Comparison of ENCODE assay signal across 1 cellular context in genomic region chr3:49929333-49930240, GRCh38.
TF ChIP-seq lines count a peak whose summit lies in the region.

A gene with protein sequence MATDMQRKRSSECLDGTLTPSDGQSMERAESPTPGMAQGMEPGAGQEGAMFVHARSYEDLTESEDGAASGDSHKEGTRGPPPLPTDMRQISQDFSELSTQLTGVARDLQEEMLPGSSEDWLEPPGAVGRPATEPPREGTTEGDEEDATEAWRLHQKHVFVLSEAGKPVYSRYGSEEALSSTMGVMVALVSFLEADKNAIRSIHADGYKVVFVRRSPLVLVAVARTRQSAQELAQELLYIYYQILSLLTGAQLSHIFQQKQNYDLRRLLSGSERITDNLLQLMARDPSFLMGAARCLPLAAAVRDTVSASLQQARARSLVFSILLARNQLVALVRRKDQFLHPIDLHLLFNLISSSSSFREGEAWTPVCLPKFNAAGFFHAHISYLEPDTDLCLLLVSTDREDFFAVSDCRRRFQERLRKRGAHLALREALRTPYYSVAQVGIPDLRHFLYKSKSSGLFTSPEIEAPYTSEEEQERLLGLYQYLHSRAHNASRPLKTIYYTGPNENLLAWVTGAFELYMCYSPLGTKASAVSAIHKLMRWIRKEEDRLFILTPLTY (minus strand): TSS chr3:49929811. CDS start chr3:49913346, 16,465 bp downstream.

TF ChIP-seq in HepG2, 621 proteins besides CTCF, POLR2A, EP300 and RAD21 (continued from another document):
- TF ChIP-seq UBTF (CRISPR knock-in tag; IDR thresholded peaks at IDR 0.05) (peak; percentile 86), MAFF (IDR thresholded peaks at IDR 0.05; ENCODE audit: low read depth, low read length) (no peak), EED (CRISPR knock-in tag; IDR thresholded peaks at IDR 0.05) (0 out of 2 replicates have a peak, but pooled peaks have one; percentile 31), MTERF4 (CRISPR knock-in tag; IDR thresholded peaks at IDR 0.05) (no peak), GZF1 (CRISPR knock-in tag; IDR thresholded peaks at IDR 0.05) (0 out of 2 replicates have a peak, but pooled peaks have one; percentile 22), AHDC1 (CRISPR knock-in tag; IDR thresholded peaks at IDR 0.05; ENCODE audit: borderline replicate concordance) (no peak), SOX5 (CRISPR knock-in tag; IDR thresholded peaks at IDR 0.05; ENCODE audit: borderline replicate concordance) (peak; percentile 26; the same call in 1 of the 2 replicates), HDAC1 (CRISPR knock-in tag; IDR thresholded peaks at IDR 0.05) (peak; percentile 91), GTF3A (CRISPR knock-in tag; conservative IDR thresholded peaks at IDR 0.05) (no peak), FOXP4 (CRISPR knock-in tag; IDR thresholded peaks at IDR 0.05) (peak; percentile 47), ATM (IDR thresholded peaks at IDR 0.05; ENCODE audit: borderline replicate concordance) (no peak), ZNF101 (CRISPR knock-in tag; IDR thresholded peaks at IDR 0.05; ENCODE audit: borderline replicate concordance, low read depth) (no peak), HNRNPH1 (optimal IDR thresholded peaks at IDR 0.05; ENCODE audit: low read depth, low read length) (no peak), HDAC2 (CRISPR knock-in tag; IDR thresholded peaks at IDR 0.05) (peak; percentile 56), FOXK1 (CRISPR knock-in tag; IDR thresholded peaks at IDR 0.05; ENCODE audit: borderline replicate concordance, low read depth) (peak; percentile 34; the same call in 1 of the 2 replicates), ZBTB44 (CRISPR knock-in tag; IDR thresholded peaks at IDR 0.05) (peak; percentile 16; the same call in 1 of the 2 replicates), ZNF556 (CRISPR knock-in tag; IDR thresholded peaks at IDR 0.05; ENCODE audit: borderline replicate concordance) (peak; percentile 78; the same call in 1 of the 2 replicates), NPAS2 (CRISPR knock-in tag; IDR thresholded peaks at IDR 0.05; ENCODE audit: borderline replicate concordance) (no peak), RELA (CRISPR knock-in tag; IDR thresholded peaks at IDR 0.05) (no peak), SMC3 (IDR thresholded peaks at IDR 0.05; ENCODE audit: low read length) (no peak)
- TF ChIP-seq, protein P1, sequence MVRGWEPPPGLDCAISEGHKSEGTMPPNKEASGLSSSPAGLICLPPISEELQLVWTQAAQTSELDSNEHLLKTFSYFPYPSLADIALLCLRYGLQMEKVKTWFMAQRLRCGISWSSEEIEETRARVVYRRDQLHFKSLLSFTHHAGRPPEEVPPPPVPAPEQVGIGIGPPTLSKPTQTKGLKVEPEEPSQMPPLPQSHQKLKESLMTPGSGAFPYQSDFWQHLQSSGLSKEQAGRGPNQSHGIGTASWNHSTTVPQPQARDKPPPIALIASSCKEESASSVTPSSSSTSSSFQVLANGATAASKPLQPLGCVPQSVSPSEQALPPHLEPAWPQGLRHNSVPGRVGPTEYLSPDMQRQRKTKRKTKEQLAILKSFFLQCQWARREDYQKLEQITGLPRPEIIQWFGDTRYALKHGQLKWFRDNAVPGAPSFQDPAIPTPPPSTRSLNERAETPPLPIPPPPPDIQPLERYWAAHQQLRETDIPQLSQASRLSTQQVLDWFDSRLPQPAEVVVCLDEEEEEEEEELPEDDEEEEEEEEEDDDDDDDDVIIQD (CRISPR knock-in tag; IDR thresholded peaks at IDR 0.05; ENCODE audit: low read depth): 0 out of 2 replicates have a peak, but pooled peaks have one; percentile 19
- TF ChIP-seq, protein P2, sequence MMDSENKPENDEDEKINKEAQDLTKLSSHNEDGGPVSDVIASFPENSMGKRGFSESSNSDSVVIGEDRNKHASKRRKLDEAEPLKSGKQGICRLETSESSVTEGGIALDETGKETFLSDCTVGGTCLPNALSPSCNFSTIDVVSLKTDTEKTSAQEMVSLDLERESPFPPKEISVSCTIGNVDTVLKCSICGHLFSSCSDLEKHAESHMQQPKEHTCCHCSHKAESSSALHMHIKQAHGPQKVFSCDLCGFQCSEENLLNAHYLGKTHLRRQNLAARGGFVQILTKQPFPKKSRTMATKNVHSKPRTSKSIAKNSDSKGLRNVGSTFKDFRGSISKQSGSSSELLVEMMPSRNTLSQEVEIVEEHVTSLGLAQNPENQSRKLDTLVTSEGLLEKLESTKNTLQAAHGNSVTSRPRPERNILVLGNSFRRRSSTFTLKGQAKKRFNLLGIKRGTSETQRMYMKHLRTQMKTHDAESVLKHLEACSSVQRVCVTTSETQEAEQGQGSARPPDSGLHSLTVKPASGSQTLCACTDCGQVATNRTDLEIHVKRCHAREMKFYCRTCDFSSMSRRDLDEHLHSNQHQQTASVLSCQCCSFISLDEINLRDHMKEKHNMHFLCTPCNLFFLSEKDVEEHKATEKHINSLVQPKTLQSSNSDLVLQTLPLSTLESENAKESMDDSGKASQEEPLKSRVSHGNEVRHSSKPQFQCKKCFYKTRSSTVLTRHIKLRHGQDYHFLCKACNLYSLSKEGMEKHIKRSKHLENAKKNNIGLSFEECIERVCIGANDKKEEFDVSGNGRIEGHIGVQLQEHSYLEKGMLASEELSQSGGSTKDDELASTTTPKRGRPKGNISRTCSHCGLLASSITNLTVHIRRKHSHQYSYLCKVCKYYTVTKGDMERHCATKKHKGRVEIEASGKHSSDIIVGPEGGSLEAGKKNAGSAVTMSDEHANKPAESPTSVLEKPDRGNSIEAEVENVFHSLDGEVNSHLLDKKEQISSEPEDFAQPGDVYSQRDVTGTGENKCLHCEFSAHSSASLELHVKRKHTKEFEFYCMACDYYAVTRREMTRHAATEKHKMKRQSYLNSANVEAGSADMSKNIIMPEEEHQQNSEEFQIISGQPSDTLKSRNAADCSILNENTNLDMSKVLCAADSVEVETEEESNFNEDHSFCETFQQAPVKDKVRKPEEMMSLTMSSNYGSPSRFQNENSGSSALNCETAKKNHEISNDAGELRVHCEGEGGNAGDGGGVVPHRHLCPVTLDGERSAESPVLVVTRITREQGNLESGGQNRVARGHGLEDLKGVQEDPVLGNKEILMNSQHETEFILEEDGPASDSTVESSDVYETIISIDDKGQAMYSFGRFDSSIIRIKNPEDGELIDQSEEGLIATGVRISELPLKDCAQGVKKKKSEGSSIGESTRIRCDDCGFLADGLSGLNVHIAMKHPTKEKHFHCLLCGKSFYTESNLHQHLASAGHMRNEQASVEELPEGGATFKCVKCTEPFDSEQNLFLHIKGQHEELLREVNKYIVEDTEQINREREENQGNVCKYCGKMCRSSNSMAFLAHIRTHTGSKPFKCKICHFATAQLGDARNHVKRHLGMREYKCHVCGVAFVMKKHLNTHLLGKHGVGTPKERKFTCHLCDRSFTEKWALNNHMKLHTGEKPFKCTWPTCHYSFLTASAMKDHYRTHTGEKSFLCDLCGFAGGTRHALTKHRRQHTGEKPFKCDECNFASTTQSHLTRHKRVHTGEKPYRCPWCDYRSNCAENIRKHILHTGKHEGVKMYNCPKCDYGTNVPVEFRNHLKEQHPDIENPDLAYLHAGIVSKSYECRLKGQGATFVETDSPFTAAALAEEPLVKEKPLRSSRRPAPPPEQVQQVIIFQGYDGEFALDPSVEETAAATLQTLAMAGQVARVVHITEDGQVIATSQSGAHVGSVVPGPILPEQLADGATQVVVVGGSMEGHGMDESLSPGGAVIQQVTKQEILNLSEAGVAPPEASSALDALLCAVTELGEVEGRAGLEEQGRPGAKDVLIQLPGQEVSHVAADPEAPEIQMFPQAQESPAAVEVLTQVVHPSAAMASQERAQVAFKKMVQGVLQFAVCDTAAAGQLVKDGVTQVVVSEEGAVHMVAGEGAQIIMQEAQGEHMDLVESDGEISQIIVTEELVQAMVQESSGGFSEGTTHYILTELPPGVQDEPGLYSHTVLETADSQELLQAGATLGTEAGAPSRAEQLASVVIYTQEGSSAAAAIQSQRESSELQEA (CRISPR knock-in tag; IDR thresholded peaks at IDR 0.05; ENCODE audit: not compliant biosample characterization): peak; percentile 64
- TF ChIP-seq, protein P3, sequence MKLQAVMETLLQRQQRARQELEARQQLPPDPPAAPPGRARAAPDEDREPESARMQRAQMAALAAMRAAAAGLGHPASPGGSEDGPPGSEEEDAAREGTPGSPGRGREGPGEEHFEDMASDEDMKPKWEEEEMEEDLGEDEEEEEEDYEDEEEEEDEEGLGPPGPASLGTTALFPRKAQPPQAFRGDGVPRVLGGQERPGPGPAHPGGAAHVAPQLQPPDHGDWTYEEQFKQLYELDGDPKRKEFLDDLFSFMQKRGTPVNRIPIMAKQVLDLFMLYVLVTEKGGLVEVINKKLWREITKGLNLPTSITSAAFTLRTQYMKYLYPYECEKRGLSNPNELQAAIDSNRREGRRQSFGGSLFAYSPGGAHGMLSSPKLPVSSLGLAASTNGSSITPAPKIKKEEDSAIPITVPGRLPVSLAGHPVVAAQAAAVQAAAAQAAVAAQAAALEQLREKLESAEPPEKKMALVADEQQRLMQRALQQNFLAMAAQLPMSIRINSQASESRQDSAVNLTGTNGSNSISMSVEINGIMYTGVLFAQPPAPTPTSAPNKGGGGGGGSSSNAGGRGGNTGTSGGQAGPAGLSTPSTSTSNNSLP (IDR thresholded peaks at IDR 0.05; ENCODE audit: low read depth, low read length): no peak
